ENCODE assay signal across 9 cellular contexts in the genomic region with DNA sequence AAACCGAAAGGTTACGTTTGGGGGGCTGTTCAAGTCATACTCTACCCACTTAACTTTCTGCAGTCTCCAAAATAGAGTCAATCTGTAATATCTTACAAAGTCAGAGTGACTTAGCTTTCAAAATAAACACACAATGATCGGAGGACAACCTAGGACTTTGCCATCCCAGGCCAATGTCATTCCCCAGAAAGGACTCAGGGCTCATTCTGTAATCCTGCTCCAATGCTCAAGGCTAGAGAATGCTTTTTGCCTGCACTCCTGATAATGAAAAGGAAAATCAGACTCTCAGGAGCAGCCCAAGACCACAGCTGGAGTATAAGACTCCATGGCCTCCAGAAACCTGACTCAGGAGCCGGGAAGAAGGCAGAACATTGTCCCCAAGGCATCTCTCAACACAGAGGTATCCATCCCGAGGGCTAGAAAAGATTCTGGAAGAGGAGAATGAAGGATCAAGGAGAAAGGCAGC. TPM values are rescaled to one million over a fixed set of nuclear protein-coding genes. Genes with fewer than 3 reads are reported as not detected.
DNase-seq lines count a peak whose midpoint lies in the region; ATAC-seq and TF ChIP-seq lines count a peak whose summit lies in the region.
"Had no signal": no experiment of that assay in that cellular context is flagged by ENCODE, and none has a peak within 500 bp of the region (broad histone marks: within the 10 kb centered on the region; RNA-seq: fewer than 3 reads in every experiment).

No MANE protein-coding gene starts in this region.

- H3K4me2 ChIP-seq in DND-41 (ENCODE audit: insufficient read depth, low read length): no peak overlapping the region
- peak overlapping the region; percentile 37 for H3K4me2 ChIP-seq in skeletal muscle satellite cell (ENCODE audit: low read length)

- H3K27ac ChIP-seq in DND-41 (ENCODE audit: low read length): peak overlapping the region; percentile 44; the same call in 1 of the 2 replicates
- peak overlapping the region; percentile 43 for H3K27ac ChIP-seq in VCaP

- H3K79me2 ChIP-seq in DND-41 (ENCODE audit: insufficient read depth, low read length): no peaks in the 10 kb centered on the region

- H3K27me3 ChIP-seq in DND-41 (ENCODE audit: insufficient read depth, low read length, poor library complexity): no peaks in the 10 kb centered on the region
- no peaks in the 10 kb centered on the region for H3K27me3 ChIP-seq in skeletal muscle satellite cell (ENCODE audit: control insufficient read depth, insufficient read depth, low read length)

- DNase-seq in DND-41 (no peak), fibroblast of the aortic adventitia (ENCODE audit: low read depth) (peak; percentile 27), H4 (ENCODE audit: low spot score) (no peak), RKO (ENCODE audit: low spot score) (no peak)
- DNase-seq in effector CD8-positive, alpha-beta T cell (lab: John Stamatoyannopoulos, UW): no peak

- no peak for ATAC-seq in DND-41 (ENCODE audit: insufficient read depth, low read depth)
- no peak for ATAC-seq in HG03571 (IDR thresholded peaks at IDR 0.05; ENCODE audit: unreplicated experiment)
- ATAC-seq: HCT116 had no signal

- no peaks in the 10 kb centered on the region for H3K36me3 ChIP-seq in DND-41 (ENCODE audit: insufficient read depth, low read length)
- no peaks in the 10 kb centered on the region for H3K36me3 ChIP-seq in skeletal muscle satellite cell (ENCODE audit: insufficient read depth, low read length)

- peaks cover 33% of the 10 kb centered on the region for H3K4me1 ChIP-seq in DND-41 (ENCODE audit: insufficient read depth, low read length)
- H3K4me1 ChIP-seq in skeletal muscle satellite cell (ENCODE audit: control insufficient read depth, insufficient read depth, low read length): peaks cover 79% of the 10 kb centered on the region

- H3K9me3 ChIP-seq in DND-41 (ENCODE audit: insufficient read depth, low read length, severe bottlenecking): no peaks in the 10 kb centered on the region
- H3K9me3 ChIP-seq in skeletal muscle satellite cell (replicated peaks; ENCODE audit: low read length): no peaks in the 10 kb centered on the region

- H3K9ac ChIP-seq in DND-41 (ENCODE audit: low read depth, low read length) (no peak overlapping the region; the same call in 1 of the 2 replicates), skeletal muscle satellite cell (ENCODE audit: low read depth, low read length) (peak overlapping the region; percentile 67)

- no peak overlapping the region for H3K4me3 ChIP-seq in DND-41 (ENCODE audit: low read depth in 1 of 2, low read length in 2 of 2)
- no peak overlapping the region for H3K4me3 ChIP-seq in fibroblast of the aortic adventitia (ENCODE audit: low read depth, low read length)
- no peak overlapping the region for H3K4me3 ChIP-seq in skeletal muscle satellite cell (ENCODE audit: low read length)

- H2AFZ ChIP-seq in DND-41 (ENCODE audit: low read depth, low read length): no peak overlapping the region

- TF ChIP-seq CTCF in DND-41 (IDR thresholded peaks at IDR 0.05; ENCODE audit: borderline replicate concordance, extremely low read depth, low read length, poor library complexity, severe bottlenecking): no peak
- no peak for TF ChIP-seq CTCF in VCaP (conservative IDR thresholded peaks at IDR 0.05)
- TF ChIP-seq CTCF in fibroblast of the aortic adventitia (IDR thresholded peaks at IDR 0.05; ENCODE audit: insufficient read depth, low read length): no peak

- no peaks in the 10 kb centered on the region for H4K20me1 ChIP-seq in DND-41 (ENCODE audit: insufficient read depth, low read length)

RNA-seq across cellular contexts. Expression of a gene that starts 28.5 kb away (rescaled TPM):
- total RNA-seq in fibroblast of the aortic adventitia (ENCODE audit: low replicate concordance): 44.4 and 49.2 TPM in 2 replicates
- 26.9 and 31.7 TPM in 2 replicates for total RNA-seq in skeletal muscle satellite cell (2012; rRNA removed)
- 47.3 and 51.5 TPM in 2 replicates for total RNA-seq in H4 (2014; rRNA removed; shearing (Covaris generic))

RNA-seq across cellular contexts. Expression of a gene that starts 28.8 kb away (rescaled TPM):
- total RNA-seq in fibroblast of the aortic adventitia (ENCODE audit: low replicate concordance): 16.4 and 61.7 TPM in 2 replicates
- 38.3 and 43.0 TPM in 2 replicates for total RNA-seq in skeletal muscle satellite cell (2012; rRNA removed)
- 80.9 and 98.5 TPM in 2 replicates for total RNA-seq in H4 (2014; rRNA removed; shearing (Covaris generic))

RNA-seq across cellular contexts. Expression of a gene that starts 29.1 kb away (rescaled TPM):
- 52.4 and 166 TPM in 2 replicates for total RNA-seq in fibroblast of the aortic adventitia (ENCODE audit: low replicate concordance)
- 391 and 412 TPM in 2 replicates for total RNA-seq in skeletal muscle satellite cell (2012; rRNA removed)
- total RNA-seq in H4 (2014; rRNA removed; shearing (Covaris generic)): 227 and 278 TPM in 2 replicates
